21 cellular contexts compared by ENCODE assay signal in genomic region chr12:12498210-12498609, GRCh38.
"Had no signal": no experiment of that assay in that cellular context is flagged by ENCODE, and none has a peak within 500 bp of the region (broad histone marks: within the 10 kb centered on the region; RNA-seq: fewer than 3 reads in every experiment).

No MANE protein-coding gene starts in this region.

- H3K4me1 Mint-ChIP-seq: naive B cell had no signal

- H3K4me1 ChIP-seq: esophagus muscularis mucosa, foreskin keratinocyte, gastroesophageal sphincter had no signal

- H3K27ac Mint-ChIP-seq: immature natural killer cell, mesothelial cell of epicardium, naive B cell had no signal

- H3K4me3 Mint-ChIP-seq: immature natural killer cell; mesothelial cell of epicardium; naive B cell; naive thymus-derived CD8-positive, alpha-beta T cell had no signal

- H3K36me3 ChIP-seq: lower lobe of right lung had no signal

- H3K9me3 ChIP-seq: esophagus muscularis mucosa, gastroesophageal sphincter, heart left ventricle, left lung, lower lobe of right lung, mucosa of descending colon had no signal

- H3K27me3 ChIP-seq: dorsolateral prefrontal cortex, esophagus muscularis mucosa, foreskin keratinocyte, gastroesophageal sphincter, heart left ventricle, hepatocyte, left lung had no signal

- ATAC-seq: foreskin keratinocyte; gastroesophageal sphincter; heart left ventricle; left cardiac atrium; left lung; left ventricle myocardium superior; lower lobe of right lung; mucosa of descending colon; naive thymus-derived CD8-positive, alpha-beta T cell had no signal

- H3K9me3 Mint-ChIP-seq: immature natural killer cell; mesothelial cell of epicardium; naive B cell; naive thymus-derived CD8-positive, alpha-beta T cell had no signal

- H3K27me3 Mint-ChIP-seq: naive B cell; naive thymus-derived CD8-positive, alpha-beta T cell had no signal

- H3K36me3 Mint-ChIP-seq: naive B cell had no signal

- DNase-seq: dermis blood vessel endothelial cell; dorsolateral prefrontal cortex; effector CD4-positive, alpha-beta T cell; effector memory CD4-positive, alpha-beta T cell; foreskin keratinocyte; heart left ventricle; hypothalamus; immature natural killer cell; left cardiac atrium; left lung; left ventricle myocardium superior; lower lobe of right lung; mesenchymal stem cell; mucosa of descending colon; naive B cell; naive thymus-derived CD8-positive, alpha-beta T cell had no signal

- H3K27ac ChIP-seq: coronary artery, esophagus muscularis mucosa, foreskin keratinocyte, gastroesophageal sphincter, heart left ventricle, hepatocyte, left lung, lower lobe of right lung had no signal

- H3K4me3 ChIP-seq: coronary artery, dorsolateral prefrontal cortex, esophagus muscularis mucosa, gastroesophageal sphincter, heart left ventricle, hepatocyte, left lung, lower lobe of right lung, mucosa of descending colon had no signal
